14 cellular contexts compared by ENCODE assay signal in the genomic region with DNA sequence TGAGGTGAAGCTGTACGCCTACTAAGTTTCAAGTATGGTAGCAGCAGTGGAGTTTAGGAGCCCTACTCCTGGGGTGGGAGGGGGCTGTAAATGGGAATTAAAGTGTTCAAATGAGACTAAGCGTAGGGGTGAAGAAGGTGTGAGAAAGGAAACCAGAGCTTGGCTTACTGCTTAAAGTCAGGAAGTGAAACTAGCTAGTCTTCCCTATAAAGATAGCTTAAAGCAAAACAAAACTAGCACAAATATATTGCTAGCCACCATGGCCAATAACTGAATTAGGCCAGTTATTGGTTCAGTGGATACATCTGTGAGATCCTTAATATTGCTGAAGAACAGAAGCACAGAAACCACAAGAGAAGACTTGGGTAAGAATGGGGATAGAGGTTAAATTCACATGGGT.
A peak's percentile ranks its signal among the peaks of the same experiment; 100 is the strongest.
DNase-seq lines count a peak whose midpoint lies in the region; ATAC-seq lines count a peak whose summit lies in the region.
"Had no signal": no experiment of that assay in that cellular context is flagged by ENCODE, and none has a peak within 500 bp of the region (broad histone marks: within the 10 kb centered on the region; RNA-seq: fewer than 3 reads in every experiment).

No MANE protein-coding gene starts in this region.

- peaks cover 5% of the 10 kb centered on the region for H3K4me1 Mint-ChIP-seq in activated T-helper 2 cell treated with anti-CD3 and anti-CD28 coated beads, Interferon-gamma antibody, Interleukin-2, Interleukin-4, amounts not matched to agents 10 μg/mL and 5 μg/mL and 100 μg/mL, durations not matched to agents 14 hours and 24 hours and 36 hours (ENCODE audit: low read depth)
- H3K4me1 Mint-ChIP-seq: central memory CD8-positive, alpha-beta T cell had no signal

- ATAC-seq in HG02623 (IDR thresholded peaks at IDR 0.05; ENCODE audit: unreplicated experiment), result peak; percentile 92
- ATAC-seq in HG03460 (IDR thresholded peaks at IDR 0.05; ENCODE audit: unreplicated experiment), result peak; percentile 94

- peak; percentile 12 for DNase-seq in SIG-M5 treated with dmso at 0.1 percent for 504 hours (lab: John Stamatoyannopoulos, UW; ENCODE audit: unreplicated experiment)
- DNase-seq in SIG-M5 (lab: John Stamatoyannopoulos, UW), result no peak
- no peak for DNase-seq in stimulated activated CD4-positive, alpha-beta T cell treated with anti-CD3 and anti-CD28 coated beads, Interleukin-15, amount 100 ng/mL, for 24 hours
- DNase-seq in activated naive CD4-positive, alpha-beta T cell treated with Interleukin-2 at 50 U/mL for 16 hours, result no peak
- no peak for DNase-seq in activated T-helper 2 cell treated with anti-CD3 and anti-CD28 coated beads, Interferon-gamma antibody, Interleukin-2, Interleukin-4, amounts not matched to agents 10 μg/mL and 5 μg/mL and 100 μg/mL, durations not matched to agents 14 hours and 24 hours and 36 hours (ENCODE audit: low spot score)
- DNase-seq in NCI-H2107 treated with DMSO at 0.1 percent for 48 hours (lab: John Stamatoyannopoulos, UW; ENCODE audit: unreplicated experiment), result no peak
- DNase-seq: activated T-cell treated with anti-CD3 and anti-CD28 coated beads, Interleukin-2, amount 50 U/mL, for 1 hour; foreskin fibroblast; mesenchymal stem cell; NCI-H446; sigmoid colon had no signal

- no peaks in the 10 kb centered on the region for H3K9me3 Mint-ChIP-seq in activated T-helper 2 cell treated with anti-CD3 and anti-CD28 coated beads, Interferon-gamma antibody, Interleukin-2, Interleukin-4, amounts not matched to agents 10 μg/mL and 5 μg/mL and 100 μg/mL, durations not matched to agents 14 hours and 24 hours and 36 hours
- H3K9me3 Mint-ChIP-seq: central memory CD8-positive, alpha-beta T cell had no signal

- H3K4me3 Mint-ChIP-seq in activated T-helper 2 cell treated with anti-CD3 and anti-CD28 coated beads, Interferon-gamma antibody, Interleukin-2, Interleukin-4, amounts not matched to agents 10 μg/mL and 5 μg/mL and 100 μg/mL, durations not matched to agents 14 hours and 24 hours and 36 hours (ENCODE audit: low read depth), result no peak overlapping the region
- H3K4me3 Mint-ChIP-seq: central memory CD8-positive, alpha-beta T cell had no signal

- no peak overlapping the region for H3K27ac Mint-ChIP-seq in activated T-helper 2 cell treated with anti-CD3 and anti-CD28 coated beads, Interferon-gamma antibody, Interleukin-2, Interleukin-4, amounts not matched to agents 10 μg/mL and 5 μg/mL and 100 μg/mL, durations not matched to agents 14 hours and 24 hours and 36 hours

- no peaks in the 10 kb centered on the region for H3K36me3 Mint-ChIP-seq in activated T-helper 2 cell treated with anti-CD3 and anti-CD28 coated beads, Interferon-gamma antibody, Interleukin-2, Interleukin-4, amounts not matched to agents 10 μg/mL and 5 μg/mL and 100 μg/mL, durations not matched to agents 14 hours and 24 hours and 36 hours (ENCODE audit: low read depth)

- intact Hi-C loops in activated T-helper 2 cell treated with anti-CD3 and anti-CD28 coated beads, Interferon-gamma antibody, Interleukin-2, Interleukin-4, amounts not matched to agents 10 μg/mL and 5 μg/mL and 100 μg/mL, durations not matched to agents 14 hours and 24 hours and 36 hours (cut with micrococcal nuclease), result no loop called here

- peaks cover 6% of the 10 kb centered on the region for H3K27me3 Mint-ChIP-seq in activated T-helper 2 cell treated with anti-CD3 and anti-CD28 coated beads, Interferon-gamma antibody, Interleukin-2, Interleukin-4, amounts not matched to agents 10 μg/mL and 5 μg/mL and 100 μg/mL, durations not matched to agents 14 hours and 24 hours and 36 hours (ENCODE audit: low read depth)
- H3K27me3 Mint-ChIP-seq: central memory CD8-positive, alpha-beta T cell had no signal
